Comparison of ENCODE assay signal across 9 cellular contexts in the genomic region with DNA sequence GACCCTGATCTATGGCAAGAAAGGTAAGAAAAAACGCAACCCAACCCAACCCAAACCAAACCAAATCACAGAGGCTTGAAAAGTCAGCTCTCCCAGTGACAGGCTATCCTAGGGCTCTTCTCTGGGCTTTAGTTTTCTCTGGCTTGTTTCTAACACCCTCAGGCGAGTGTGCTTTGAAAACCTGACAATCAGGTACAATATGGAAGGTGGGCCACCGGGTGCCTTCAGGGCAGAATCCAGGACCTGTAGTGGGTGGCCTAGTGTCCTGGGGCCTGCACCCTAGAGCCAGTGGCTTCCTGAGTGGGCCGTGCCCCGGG. TPM values are rescaled to one million over a fixed set of nuclear protein-coding genes. Genes with fewer than 3 reads are reported as not detected.
DNase-seq lines count a peak whose midpoint lies in the region; ATAC-seq and TF ChIP-seq lines count a peak whose summit lies in the region.
"Had no signal": no experiment of that assay in that cellular context is flagged by ENCODE, and none has a peak within 500 bp of the region (broad histone marks: within the 10 kb centered on the region; RNA-seq: fewer than 3 reads in every experiment).

No MANE protein-coding gene starts in this region.

- H3K27me3 ChIP-seq in psoas muscle (ENCODE audit: insufficient read depth in 3 of 3, low read length in 2 of 3), result no peaks in the 10 kb centered on the region

- no TSS peak for BruUV-seq in Calu3 (replicated peaks; lab: Mats Ljungman, UMichigan)

- peaks cover 6% of the 10 kb centered on the region for H3K4me1 ChIP-seq in psoas muscle

- H3K4me1 Mint-ChIP-seq in Calu3 (ENCODE audit: low read depth, unreplicated experiment), result peaks cover 31% of the 10 kb centered on the region

- ATAC-seq in psoas muscle, result no peak
- no peak for ATAC-seq in GM18870 (IDR thresholded peaks at IDR 0.05; ENCODE audit: unreplicated experiment)

- 49 to 58% (median 57%) methylated on average over 5 of the region's 5 CpGs for WGBS in psoas muscle, 3 donors

- peaks cover 21% of the 10 kb centered on the region for H3K36me3 Mint-ChIP-seq in Calu3 (ENCODE audit: insufficient read depth, unreplicated experiment)

- no peaks in the 10 kb centered on the region for H3K36me3 ChIP-seq in psoas muscle (ENCODE audit: insufficient read depth in 1 of 2, low read depth in 1 of 2)

- H3K9me3 Mint-ChIP-seq in Calu3 (ENCODE audit: low read depth, unreplicated experiment), result no peaks in the 10 kb centered on the region

- H3K27ac ChIP-seq in psoas muscle, result peak overlapping the region; percentile 80

- TF ChIP-seq CTCF in Calu3 (IDR thresholded peaks at IDR 0.05; ENCODE audit: unreplicated experiment), result no peak
- TF ChIP-seq CTCF in WI38 (IDR thresholded peaks at IDR 0.05; ENCODE audit: low read depth, low read length), result no peak
- no peak for TF ChIP-seq CTCF in fibroblast of mammary gland (conservative IDR thresholded peaks at IDR 0.05; ENCODE audit: control insufficient read depth, insufficient read depth, low read depth, low read length)
- TF ChIP-seq CTCF in psoas muscle (IDR thresholded peaks at IDR 0.05), result no peak

- peak overlapping the region; percentile 58 for H3K4me3 ChIP-seq in WI38 (ENCODE audit: low read depth, low read length)
- H3K4me3 ChIP-seq in fibroblast of mammary gland (ENCODE audit: control insufficient read depth, low read depth, low read length), result peak overlapping the region; percentile 54
- peak overlapping the region; percentile 63 for H3K4me3 ChIP-seq in psoas muscle

- H3K27ac Mint-ChIP-seq in Calu3 (ENCODE audit: unreplicated experiment), result peak overlapping the region; percentile 96

- no peaks in the 10 kb centered on the region for H3K27me3 Mint-ChIP-seq in Calu3 (ENCODE audit: unreplicated experiment)

- H3K4me3 Mint-ChIP-seq in Calu3 (ENCODE audit: low read depth, unreplicated experiment), result peak overlapping the region; percentile 69

- intact Hi-C loops in Calu3 (cut with micrococcal nuclease; ENCODE audit: unreplicated experiment), result loop anchor here (1.0 kb wide), 2 partner anchors 46 to 304 kb away; no protein-coding TSS in a partner anchor
- intact Hi-C loops in psoas muscle (cut with DNase I), result loop anchor here (2.0 to 10.0 kb wide), 4 partner anchors 39 to 314 kb away; no protein-coding TSS in a partner anchor

- CTCF ChIA-PET in Calu3 (lab: Charles Lee), result interaction anchor here (0.7 to 2.2 kb wide), 8 partner anchors 9 to 314 kb away, joined by 3 to 16 read pairs (median 7); partner anchors contain the start of gene BHLHE40

- H3K9me3 ChIP-seq in psoas muscle, result no peaks in the 10 kb centered on the region

- no peak for DNase-seq in Calu3
- no peak for DNase-seq in fibroblast of mammary gland (ENCODE audit: low read depth)
- DNase-seq in psoas muscle, result no peak
- no peak for DNase-seq in medulla oblongata (ENCODE audit: extremely low spot score)
- no peak for DNase-seq in SK-N-DZ (ENCODE audit: low spot score)
- no peak for DNase-seq in mesenteric fat pad (ENCODE audit: low spot score)
- DNase-seq: SIG-M5 had no signal

RNA-seq across cellular contexts. Expression of gene BHLHE40, which starts 46.8 kb away (rescaled TPM):
- total RNA-seq in Calu3 (2022) (62.2 and 71.9 TPM in 2 replicates), psoas muscle (100 to 1,000 TPM in 1 of 4 donors, 10 to 100 TPM in 3; 22.7 to 143 (median 77.0) TPM), mesenteric fat pad (133 TPM)
- 10 to 100 TPM; 16.7 to 65.1 (median 33.5) TPM for polyA plus RNA-seq in psoas muscle
- 0.03 and 0.09 TPM in 2 replicates for polyA plus RNA-seq in SK-N-DZ (2014; cell fraction: cytosol; rRNA removed)
- polyA plus RNA-seq in SK-N-DZ (2014; cell fraction: nucleus; rRNA removed), result not detected in 2 replicates
